1 cellular context compared by ENCODE assay signal in genomic region chrX:53374923-53375322, GRCh38.
TF ChIP-seq lines count a peak whose summit lies in the region.

No MANE protein-coding gene starts in this region.

TF ChIP-seq in GM12878, 131 proteins besides CTCF, POLR2A, EP300 and RAD21:
- 0 out of 2 replicates have a peak, but pooled peaks have one; percentile 11 for TF ChIP-seq YY1 (IDR thresholded peaks at IDR 0.05; ENCODE audit: low read depth, low read length)
- TF ChIP-seq TAF1 (IDR thresholded peaks at IDR 0.05; ENCODE audit: borderline replicate concordance, low read depth, low read length): no peak
